Comparison of ENCODE assay signal across 8 cellular contexts in the genomic region with DNA sequence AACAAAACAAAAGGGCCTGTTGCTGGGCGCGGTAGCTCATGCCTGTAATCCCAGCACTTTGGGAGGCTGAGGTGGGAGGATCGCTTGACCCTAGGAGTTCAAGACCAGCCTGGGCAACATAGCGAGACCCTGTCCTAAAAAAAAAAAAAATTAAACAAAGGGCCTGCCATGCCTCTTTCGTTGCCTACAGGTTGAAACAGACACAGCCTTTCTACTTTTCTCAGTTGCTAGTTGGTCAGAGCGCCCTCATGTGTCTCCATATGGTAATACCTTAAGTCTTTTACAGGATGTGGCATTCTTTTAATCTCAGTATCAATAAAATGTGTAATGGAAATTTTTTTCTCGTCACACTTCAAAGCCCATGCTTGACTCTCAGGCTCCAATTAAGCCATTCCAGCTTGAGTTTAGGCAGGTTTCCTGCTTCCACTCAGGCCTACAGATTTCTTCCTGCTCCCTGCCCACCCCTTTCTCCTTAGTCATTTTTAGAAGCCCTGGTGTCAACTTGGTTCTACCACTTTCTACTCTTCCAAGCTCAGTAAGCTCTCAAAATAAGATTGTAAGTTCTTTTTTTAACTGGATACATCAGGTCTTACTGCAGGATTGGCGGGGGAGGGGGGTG. TPM values are rescaled to one million over a fixed set of nuclear protein-coding genes. Genes with fewer than 3 reads are reported as not detected.
DNase-seq lines count a peak whose midpoint lies in the region; ATAC-seq and TF ChIP-seq lines count a peak whose summit lies in the region.

No MANE protein-coding gene starts in this region.

- no peak overlapping the region for H3K4me3 ChIP-seq in CD8-positive, alpha-beta T cell (ENCODE audit: low read depth, low read length)
- H3K4me3 ChIP-seq in upper lobe of right lung: no peak overlapping the region

- H3K4me1 ChIP-seq in CD8-positive, alpha-beta T cell (ENCODE audit: insufficient read depth, low read length): peaks cover 44% of the 10 kb centered on the region
- no peaks in the 10 kb centered on the region for H3K4me1 ChIP-seq in upper lobe of right lung

- H3K27me3 ChIP-seq in CD8-positive, alpha-beta T cell (ENCODE audit: insufficient read depth, low read length): no peaks in the 10 kb centered on the region
- H3K27me3 ChIP-seq in upper lobe of right lung: no peaks in the 10 kb centered on the region

- CTCF ChIA-PET in CD8-positive, alpha-beta T cell (lab: Charles Lee): interaction anchor here (0.6 to 3.1 kb wide), 8 partner anchors 9 to 237 kb away, joined by 3 to 18 read pairs (median 4); a partner anchor contains a TSS
- CTCF ChIA-PET in HEK293T (lab: Yijun Ruan, JAX): interaction anchor here (0.6 to 2.0 kb wide), 4 partner anchors 9 to 63 kb away, joined by 3 to 6 read pairs (median 4); no protein-coding TSS in a partner anchor

- ATAC-seq in CD8-positive, alpha-beta T cell: peak; percentile 64
- ATAC-seq in upper lobe of right lung (peak; percentile 44), HG03108 (IDR thresholded peaks at IDR 0.05; ENCODE audit: unreplicated experiment) (no peak), GM21381 (IDR thresholded peaks at IDR 0.05; ENCODE audit: unreplicated experiment) (no peak)

- TF ChIP-seq CTCF in CD8-positive, alpha-beta T cell (IDR thresholded peaks at IDR 0.05): peak; percentile 58
- peak; percentile 41 for TF ChIP-seq CTCF in upper lobe of right lung (IDR thresholded peaks at IDR 0.05)

- H3K36me3 Mint-ChIP-seq in CD8-positive, alpha-beta T cell: no peaks in the 10 kb centered on the region

- no peaks in the 10 kb centered on the region for H3K27me3 Mint-ChIP-seq in CD8-positive, alpha-beta T cell (ENCODE audit: low read depth)

- DNase-seq in CD8-positive, alpha-beta T cell: peak in 6 of 7 experiments; percentile 15 to 66 (median 43)
- DNase-seq in HEK293T (ENCODE audit: extremely low spot score) (peak; percentile 71), OCI-M1 (lab: John Stamatoyannopoulos, UW) (peak; percentile 76), iris pigment epithelial cell (ENCODE audit: low read depth) (peak; percentile 36), upper lobe of right lung (no peak)
- peak; percentile 32 for DNase-seq in activated naive CD4-positive, alpha-beta T cell treated with Interleukin-2 at 50 U/mL for 16 hours

- intact Hi-C loops in CD8-positive, alpha-beta T cell (cut with DNase I, micrococcal nuclease): loop anchor here (1.0 to 5.0 kb wide), 4 partner anchors 38 to 76 kb away; a partner anchor contains a TSS
- intact Hi-C loops in upper lobe of right lung (cut with DNase I): no loop called here

- H3K27ac Mint-ChIP-seq in CD8-positive, alpha-beta T cell: peak overlapping the region; percentile 97

- H3K36me3 ChIP-seq in CD8-positive, alpha-beta T cell (ENCODE audit: insufficient read depth, low read length): no peaks in the 10 kb centered on the region
- H3K36me3 ChIP-seq in upper lobe of right lung: no peaks in the 10 kb centered on the region

- no peaks in the 10 kb centered on the region for H3K9me3 ChIP-seq in CD8-positive, alpha-beta T cell (ENCODE audit: low read length)
- no peaks in the 10 kb centered on the region for H3K9me3 ChIP-seq in upper lobe of right lung

- POLR2A ChIA-PET in CD8-positive, alpha-beta T cell (lab: Charles Lee): interaction anchor here (0.6 to 7.4 kb wide), 3 partner anchors 20 to 62 kb away, joined by 3 to 28 read pairs (median 3); a partner anchor contains a TSS
- POLR2A ChIA-PET in HEK293T (lab: Yijun Ruan, JAX): no interaction called here

- H3K4me1 Mint-ChIP-seq in CD8-positive, alpha-beta T cell (ENCODE audit: low read depth): peaks cover 47% of the 10 kb centered on the region

- no peaks in the 10 kb centered on the region for H3K9me3 Mint-ChIP-seq in CD8-positive, alpha-beta T cell

- peak overlapping the region; percentile 37 for H3K27ac ChIP-seq in CD8-positive, alpha-beta T cell (ENCODE audit: low read depth, low read length)
- H3K27ac ChIP-seq in upper lobe of right lung: no peak overlapping the region

- H3K4me3 Mint-ChIP-seq in CD8-positive, alpha-beta T cell: peak overlapping the region; percentile 61

TF ChIP-seq in HEK293T, 16 proteins besides CTCF, POLR2A, EP300 and RAD21:
- TF ChIP-seq ELF4 (IDR thresholded peaks at IDR 0.05) (no peak), ZNF384 (IDR thresholded peaks at IDR 0.05) (peak; percentile 88)

RNA-seq across cellular contexts. Expression of a gene that starts 4.6 kb away (rescaled TPM):
- under 1 TPM in 1 of 2 experiments, not detected in 1; 0.22 TPM for total RNA-seq in CD8-positive, alpha-beta T cell
- total RNA-seq in upper lobe of right lung: 4.0 TPM

RNA-seq across cellular contexts. Expression of a gene that starts 37.7 kb away (rescaled TPM):
- total RNA-seq in CD8-positive, alpha-beta T cell: 1,000 to 10,000 TPM; 4,125 to 4,338 TPM
- 1,275 TPM for total RNA-seq in upper lobe of right lung

Comparison
In these comparisons a context has a peak if more than half of its experiments do, and no peak if none do; other contexts are left out.
1. ATAC-seq: peak in CD8-positive, alpha-beta T cell (single experiment) and upper lobe of right lung (single experiment); none in HG03108 (single experiment) and GM21381 (single experiment).